In the genomic region with DNA sequence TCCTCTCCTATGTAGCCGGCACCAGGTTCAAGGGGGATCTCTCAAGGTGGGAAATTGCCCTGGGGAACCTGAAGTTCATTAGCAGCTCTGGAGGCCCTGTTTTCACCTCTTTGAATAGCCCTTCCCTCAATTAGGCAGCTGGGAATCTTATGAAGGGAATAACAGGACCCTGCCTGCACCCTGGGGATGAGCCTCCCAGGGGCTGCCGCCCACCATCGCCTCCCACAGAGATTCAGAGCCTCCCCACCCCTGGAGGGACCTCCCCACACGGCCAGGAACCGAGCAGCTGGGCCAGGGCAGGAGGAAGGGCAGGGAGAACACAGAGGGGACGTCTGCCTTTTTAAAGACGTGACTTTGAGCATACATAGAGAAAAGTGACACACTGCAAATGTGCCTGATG, we compare ENCODE assay signal across 26 cellular contexts. TPM values are rescaled to one million over a fixed set of nuclear protein-coding genes. Genes with fewer than 3 reads are reported as not detected.
DNase-seq lines count a peak whose midpoint lies in the region; ATAC-seq and TF ChIP-seq lines count a peak whose summit lies in the region.
"Had no signal": no experiment of that assay in that cellular context is flagged by ENCODE, and none has a peak within 500 bp of the region (broad histone marks: within the 10 kb centered on the region; RNA-seq: fewer than 3 reads in every experiment).

No MANE protein-coding gene starts in this region.

- no peak overlapping the region for H3K4me3 Mint-ChIP-seq in endodermal cell
- H3K4me3 Mint-ChIP-seq: CD4-positive, alpha-beta memory T cell had no signal

- H3K9ac ChIP-seq in SK-N-SH (no peak overlapping the region), endodermal cell (ENCODE audit: extremely low read depth, low read length, poor library complexity, severe bottlenecking) (no peak overlapping the region)

- H3K4me3 ChIP-seq in SK-N-SH (ENCODE audit: low read depth in 2 of 2, low read length in 1 of 2) (no peak overlapping the region), endodermal cell (ENCODE audit: low read length) (no peak overlapping the region), psoas muscle (no peak overlapping the region)
- H3K4me3 ChIP-seq: SK-N-MC had no signal

- H4K20me1 ChIP-seq in SK-N-SH (ENCODE audit: insufficient read depth), result no peaks in the 10 kb centered on the region

- H3K27me3 Mint-ChIP-seq in endodermal cell (ENCODE audit: insufficient read depth), result peaks cover 37% of the 10 kb centered on the region

- H2AFZ ChIP-seq in SK-N-SH (ENCODE audit: low read depth), result no peak overlapping the region

- peaks cover 0 to 28% of the 10 kb centered on the region in 2 experiments; a peak in 1 of 4 replicates for H3K4me1 ChIP-seq in SK-N-SH (ENCODE audit: control insufficient read depth in 1 of 2, insufficient read depth in 2 of 2, low read depth in 1 of 2, low read length in 1 of 2)
- no peaks in the 10 kb centered on the region for H3K4me1 ChIP-seq in endodermal cell (ENCODE audit: control insufficient read depth, insufficient read depth, low read length)
- H3K4me1 ChIP-seq in psoas muscle, result peaks cover 30% of the 10 kb centered on the region

- H3K27me3 ChIP-seq in SK-N-SH (ENCODE audit: insufficient read depth), result no peaks in the 10 kb centered on the region
- peaks cover 12% of the 10 kb centered on the region for H3K27me3 ChIP-seq in endodermal cell (ENCODE audit: control insufficient read depth, insufficient read depth, low read length, poor library complexity, severe bottlenecking)
- H3K27me3 ChIP-seq in psoas muscle (ENCODE audit: insufficient read depth in 3 of 3, low read length in 2 of 3), result no peaks in the 10 kb centered on the region

- CTCF ChIA-PET in SK-N-SH (lab: Yijun Ruan, JAX), result interaction anchor here (1.3 to 2.6 kb wide), 6 partner anchors 16 to 35 kb away, joined by 3 to 11 read pairs (median 4); partner anchors contain the start of genes PPDPF and PTK6

- no peak for TF ChIP-seq CTCF in SK-N-SH (IDR thresholded peaks at IDR 0.05)
- TF ChIP-seq CTCF in endodermal cell (conservative IDR thresholded peaks at IDR 0.05), result no peak
- TF ChIP-seq CTCF in psoas muscle (IDR thresholded peaks at IDR 0.05), result no peak

- no peak for TF ChIP-seq RAD21 in SK-N-SH (IDR thresholded peaks at IDR 0.05; ENCODE audit: low read length)

- no peaks in the 10 kb centered on the region for H3K9me3 ChIP-seq in SK-N-SH
- H3K9me3 ChIP-seq in endodermal cell (ENCODE audit: control insufficient read depth, low read length), result peaks cover 7% of the 10 kb centered on the region
- peaks cover 12% of the 10 kb centered on the region for H3K9me3 ChIP-seq in psoas muscle

- no peak overlapping the region for H3K27ac Mint-ChIP-seq in endodermal cell
- H3K27ac Mint-ChIP-seq: CD4-positive, alpha-beta memory T cell had no signal

- intact Hi-C loops in psoas muscle (cut with DNase I), result no loop called here

- peaks cover 7% of the 10 kb centered on the region for H3K9me3 Mint-ChIP-seq in endodermal cell

- H3K9me2 ChIP-seq in SK-N-SH, result no peaks in the 10 kb centered on the region

- H3K27ac ChIP-seq in SK-N-SH (ENCODE audit: low read depth in 2 of 2, low read length in 1 of 2) (peak overlapping the region in 1 of 2 experiments; percentile 92; a peak in 2 of 4 replicates), endodermal cell (ENCODE audit: low read depth, low read length) (no peak overlapping the region), psoas muscle (peak overlapping the region; percentile 41)
- H3K27ac ChIP-seq: HL-60, RWPE1, SK-N-MC had no signal

- ATAC-seq in SK-N-SH treated with all-trans-retinoic acid at 6 μM for 48 hours, result no peak
- ATAC-seq in psoas muscle, result no peak
- no peak for ATAC-seq in HG02610 (IDR thresholded peaks at IDR 0.05; ENCODE audit: unreplicated experiment)
- no peak for ATAC-seq in GM21717 (IDR thresholded peaks at IDR 0.05; ENCODE audit: unreplicated experiment)
- ATAC-seq: HCT116, Panc1 had no signal

- WGBS in SK-N-SH (ENCODE audit: low lambda C conversion rate), result 70% methylated on average over 5 of the region's 7 CpGs
- WGBS in endodermal cell (ENCODE audit: insufficient coverage in 1 of 2, insufficient read length in 1 of 2), 2 experiments, result 75 to 76% methylated on average over 6 of the region's 7 CpGs
- WGBS in psoas muscle, 3 donors, result 49 to 62% (median 57%) methylated on average over 7 of the region's 7 CpGs

- H3K79me2 ChIP-seq in SK-N-SH (ENCODE audit: insufficient read depth), result no peaks in the 10 kb centered on the region

- POLR2A ChIA-PET in SK-N-SH (lab: Yijun Ruan, JAX), result interaction anchor here (0.5 to 1.7 kb wide), 4 partner anchors 16 to 439 kb away, joined by 3 to 8 read pairs (median 4); partner anchors contain the start of gene PPDPF

- no peaks in the 10 kb centered on the region for H3K4me1 Mint-ChIP-seq in endodermal cell

- H3F3A ChIP-seq in SK-N-SH (replicated peaks; ENCODE audit: insufficient read depth), result peaks cover 7% of the 10 kb centered on the region

- H3K4me2 ChIP-seq in SK-N-SH, result no peak overlapping the region

- DNase-seq in SK-N-SH (peak; percentile 33), D341Med (ENCODE audit: low spot score) (peak; percentile 22), endodermal cell (peak; percentile 30), psoas muscle (peak in 1 of 2 donors; percentile 34), SKM-1 treated with dmso at 0.1 percent for 144 hours (lab: John Stamatoyannopoulos, UW; ENCODE audit: unreplicated experiment) (no peak)
- DNase-seq: C1 segment of cervical spinal cord; CD4-positive, alpha-beta memory T cell; DND-41; Karpas-422; NCI-H1436 treated with DMSO at 0.1 percent for 48 hours; NCI-H2029; NCI-H2227 treated with DMSO at 0.1 percent for 48 hours; NCI-H526 treated with DMSO at 0.1 percent for 48 hours; SHP77 treated with DMSO at 0.1 percent for 48 hours; T-helper 2 cell had no signal

- H3K36me3 ChIP-seq in SK-N-SH (replicated peaks in 1 of 2; ENCODE audit: control insufficient read depth in 1 of 2, insufficient read depth in 2 of 2, low read length in 1 of 2) (no peaks in the 10 kb centered on the region), endodermal cell (ENCODE audit: control insufficient read depth, insufficient read depth, low read length) (no peaks in the 10 kb centered on the region), psoas muscle (ENCODE audit: insufficient read depth in 1 of 2, low read depth in 1 of 2) (no peaks in the 10 kb centered on the region)

- TF ChIP-seq EP300 in SK-N-SH (IDR thresholded peaks at IDR 0.05; ENCODE audit: borderline replicate concordance in 1 of 2, low read depth in 1 of 2, low read length in 1 of 2), result no peak

- H3K36me3 Mint-ChIP-seq in endodermal cell (ENCODE audit: low read depth), result no peaks in the 10 kb centered on the region

TF ChIP-seq in SK-N-SH, 30 proteins besides CTCF, POLR2A, EP300 and RAD21 (continues in another document):
- TF ChIP-seq GABPA (IDR thresholded peaks at IDR 0.05; ENCODE audit: low read depth), result no peak
- TF ChIP-seq RFX5 (IDR thresholded peaks at IDR 0.05; ENCODE audit: low read length), result no peak

RNA-seq across cellular contexts. Expression of gene EEF1A2, which starts 4.6 kb away (rescaled TPM):
- 9.2 and 16.5 TPM in 2 replicates for polyA plus RNA-seq in SK-N-SH (2012; rRNA removed)
- 14.3 and 20.1 TPM in 2 replicates for polyA plus RNA-seq in SK-N-SH (2012; cell fraction: cytosol; rRNA removed)
- 21.6 and 29.5 TPM in 2 replicates for polyA plus RNA-seq in SK-N-SH (2012; cell fraction: nucleus; rRNA removed)
- 10 to 100 TPM; 12.1 to 22.6 TPM for total RNA-seq in endodermal cell
- polyA plus RNA-seq in endodermal cell (2013, experiment 1 of 2), result 24.7 TPM
- polyA plus RNA-seq in endodermal cell (2013, experiment 2 of 2), result 18.3 TPM
- total RNA-seq in psoas muscle, result 1,000 to 10,000 TPM; 1,781 to 2,126 (median 2,004) TPM
- polyA plus RNA-seq in psoas muscle, result 1,000 to 10,000 TPM in 2 of 3 donors, 100 to 1,000 TPM in 1; 952 to 1,898 (median 1,229) TPM
- polyA plus RNA-seq: CD4-positive, alpha-beta memory T cell had no signal

RNA-seq across cellular contexts. Expression of gene PPDPF, which starts 17.0 kb away (rescaled TPM):
- polyA plus RNA-seq in SK-N-SH (2012; rRNA removed) (20.0 and 71.4 TPM in 2 replicates), psoas muscle (100 to 1,000 TPM; 134 to 158 (median 142) TPM)
- polyA plus RNA-seq in SK-N-SH (2012; cell fraction: cytosol; rRNA removed), result 45.7 and 81.9 TPM in 2 replicates
- polyA plus RNA-seq in SK-N-SH (2012; cell fraction: nucleus; rRNA removed), result 48.9 and 78.6 TPM in 2 replicates
- total RNA-seq in endodermal cell (100 to 1,000 TPM; 247 to 296 TPM), psoas muscle (100 to 1,000 TPM; 130 to 198 (median 155) TPM)
- polyA plus RNA-seq in endodermal cell (2013, experiment 1 of 2), result 318 TPM
- polyA plus RNA-seq in endodermal cell (2013, experiment 2 of 2), result 282 TPM

RNA-seq across cellular contexts. Expression of gene KCNQ2, which starts 31.1 kb away (rescaled TPM):
- polyA plus RNA-seq in SK-N-SH (2012; rRNA removed) (3.9 and 8.3 TPM in 2 replicates), psoas muscle (under 1 TPM in 2 of 3 donors, not detected in 1; 0.01 to 0.03 TPM)
- polyA plus RNA-seq in SK-N-SH (2012; cell fraction: cytosol; rRNA removed), result 4.3 and 10.1 TPM in 2 replicates
- 4.0 and 7.9 TPM in 2 replicates for polyA plus RNA-seq in SK-N-SH (2012; cell fraction: nucleus; rRNA removed)
- total RNA-seq in endodermal cell (10 to 100 TPM; 36.4 to 62.8 TPM), psoas muscle (1 to 10 TPM in 1 of 4 donors, under 1 TPM in 3; 0.11 to 2.8 (median 0.28) TPM)
- 111 TPM for polyA plus RNA-seq in endodermal cell (2013, experiment 1 of 2)
- polyA plus RNA-seq in endodermal cell (2013, experiment 2 of 2), result 96.8 TPM
- total RNA-seq: CD4-positive, alpha-beta memory T cell; OCI-LY7 had no signal
- polyA plus RNA-seq: AG04450; CD4-positive, alpha-beta memory T cell had no signal

RNA-seq across cellular contexts. Expression of gene PTK6, which starts 33.7 kb away (rescaled TPM):
- polyA plus RNA-seq in SK-N-SH (2012; rRNA removed) (0.07 and 0.13 TPM in 2 replicates), psoas muscle (under 1 TPM in 2 of 3 donors, not detected in 1; 0.04 TPM)
- 0.06 and 0.16 TPM in 2 replicates for polyA plus RNA-seq in SK-N-SH (2012; cell fraction: cytosol; rRNA removed)
- polyA plus RNA-seq in SK-N-SH (2012; cell fraction: nucleus; rRNA removed), result 0.26 and 0.27 TPM in 2 replicates
- total RNA-seq in endodermal cell (under 1 TPM in 1 of 2 donors, not detected in 1; 0.22 TPM), psoas muscle (under 1 TPM in 1 of 4 donors, not detected in 3; 0.06 TPM)
- polyA plus RNA-seq in endodermal cell (2013, experiment 1 of 2), result not detected
- not detected for polyA plus RNA-seq in endodermal cell (2013, experiment 2 of 2)
- total RNA-seq: CD4-positive, alpha-beta memory T cell had no signal

RNA-seq across cellular contexts. Expression of gene SRMS, which starts 44.0 kb away (rescaled TPM):
- not detected in 2 replicates for polyA plus RNA-seq in SK-N-SH (2012; rRNA removed)
- polyA plus RNA-seq in SK-N-SH (2012; cell fraction: cytosol; rRNA removed), result not detected in 2 replicates
- polyA plus RNA-seq in SK-N-SH (2012; cell fraction: nucleus; rRNA removed), result 0.05 TPM in 1 of 2 replicates, not detected in the other
- not detected for total RNA-seq in endodermal cell
- not detected for polyA plus RNA-seq in endodermal cell (2013, experiment 1 of 2)
- not detected for polyA plus RNA-seq in endodermal cell (2013, experiment 2 of 2)
- not detected for total RNA-seq in psoas muscle
- polyA plus RNA-seq in psoas muscle, result not detected
- total RNA-seq: CD4-positive, alpha-beta memory T cell; NCI-H460 had no signal
- polyA plus RNA-seq: AG04450; CD4-positive, alpha-beta memory T cell had no signal

Comparison
In these comparisons a context has a peak if more than half of its experiments do, and no peak if none do; other contexts are left out.
1. RNA of gene EEF1A2, which starts 4.6 kb away (total RNA-seq): 1,781 to 2,126 TPM in psoas muscle; 12.1 to 22.6 TPM in endodermal cell; every median in the first group is over 10 times any median in the second.
2. RNA of gene KCNQ2, which starts 31.1 kb away (total RNA-seq): 36.4 to 62.8 TPM in endodermal cell; 0.11 to 2.8 TPM in psoas muscle; every median in the first group is over 4 times any median in the second.